In genomic region chr22:37805878-37806277, GRCh38 we compare ENCODE assay signal across 7 cellular contexts. TPM values are rescaled to one million over a fixed set of nuclear protein-coding genes. Genes with fewer than 3 reads are reported as not detected.
A peak's percentile ranks its signal among the peaks of the same experiment; 100 is the strongest.
DNase-seq lines count a peak whose midpoint lies in the region; ATAC-seq and TF ChIP-seq lines count a peak whose summit lies in the region.
"Had no signal": no experiment of that assay in that cellular context is flagged by ENCODE, and none has a peak within 500 bp of the region (broad histone marks: within the 10 kb centered on the region; RNA-seq: fewer than 3 reads in every experiment).

No MANE protein-coding gene starts in this region.

- H3K27me3 ChIP-seq in CD4-positive, CD25-positive, alpha-beta regulatory T cell (ENCODE audit: control insufficient read depth, insufficient read depth, low read length): peaks cover 20% of the 10 kb centered on the region

- H3K9me3 ChIP-seq in CD4-positive, CD25-positive, alpha-beta regulatory T cell (ENCODE audit: control insufficient read depth in 2 of 2, low read length in 2 of 2): no peaks in the 10 kb centered on the region
- H3K9me3 ChIP-seq in mucosa of descending colon: no peaks in the 10 kb centered on the region

- peak overlapping the region; percentile 12 to 80 (median 66) for H3K4me3 Mint-ChIP-seq in CD4-positive, CD25-positive, alpha-beta regulatory T cell
- peak overlapping the region; percentile 63 for H3K4me3 Mint-ChIP-seq in activated naive CD8-positive, alpha-beta T cell treated with anti-CD3 and anti-CD28 coated beads, Interleukin-2, amount 50 U/mL, for 24 hours

- no peak for TF ChIP-seq CTCF in mucosa of descending colon (IDR thresholded peaks at IDR 0.05)

- no peak overlapping the region for H3K4me3 ChIP-seq in CD4-positive, CD25-positive, alpha-beta regulatory T cell (ENCODE audit: low read depth, low read length)
- H3K4me3 ChIP-seq in mucosa of descending colon: peak overlapping the region; percentile 33

- no peaks in the 10 kb centered on the region for H3K36me3 Mint-ChIP-seq in CD4-positive, CD25-positive, alpha-beta regulatory T cell
- no peaks in the 10 kb centered on the region for H3K36me3 Mint-ChIP-seq in activated naive CD8-positive, alpha-beta T cell treated with anti-CD3 and anti-CD28 coated beads, Interleukin-2, amount 50 U/mL, for 24 hours (ENCODE audit: low read depth)

- intact Hi-C loops in mucosa of descending colon (cut with DNase I, micrococcal nuclease): no loop called here

- no peaks in the 10 kb centered on the region for H3K36me3 ChIP-seq in CD4-positive, CD25-positive, alpha-beta regulatory T cell (ENCODE audit: control insufficient read depth, insufficient read depth, low read length)
- no peaks in the 10 kb centered on the region for H3K36me3 ChIP-seq in mucosa of descending colon (ENCODE audit: low read depth)

- no peak for DNase-seq in CD4-positive, CD25-positive, alpha-beta regulatory T cell
- no peak for DNase-seq in activated naive CD8-positive, alpha-beta T cell treated with anti-CD3 and anti-CD28 coated beads, Interleukin-2, amount 50 U/mL, for 24 hours
- DNase-seq in mucosa of descending colon (peak in 1 of 3 donors; percentile 51), HT-29 (ENCODE audit: low spot score) (no peak), MV-4-11 (lab: John Stamatoyannopoulos, UW) (no peak)
- DNase-seq: NCI-H2081 treated with DMSO at 0.1 percent for 48 hours had no signal

- H3K9me3 Mint-ChIP-seq in CD4-positive, CD25-positive, alpha-beta regulatory T cell: peaks cover 0 to 3% (median 0%) of the 10 kb centered on the region in 7 donors
- H3K9me3 Mint-ChIP-seq in activated naive CD8-positive, alpha-beta T cell treated with anti-CD3 and anti-CD28 coated beads, Interleukin-2, amount 50 U/mL, for 24 hours: no peaks in the 10 kb centered on the region

- H3K27ac ChIP-seq in CD4-positive, CD25-positive, alpha-beta regulatory T cell (ENCODE audit: insufficient read depth, low read length, poor library complexity, severe bottlenecking): no peak overlapping the region

- peaks cover 14 to 50% (median 24%) of the 10 kb centered on the region in 4 donors for H3K4me1 Mint-ChIP-seq in CD4-positive, CD25-positive, alpha-beta regulatory T cell
- H3K4me1 Mint-ChIP-seq in activated naive CD8-positive, alpha-beta T cell treated with anti-CD3 and anti-CD28 coated beads, Interleukin-2, amount 50 U/mL, for 24 hours: peaks cover 40% of the 10 kb centered on the region

- H3K4me1 ChIP-seq in CD4-positive, CD25-positive, alpha-beta regulatory T cell (ENCODE audit: control insufficient read depth, insufficient read depth, low read length, poor library complexity, severe bottlenecking): peaks cover 50% of the 10 kb centered on the region
- H3K4me1 ChIP-seq in mucosa of descending colon (ENCODE audit: low read depth): peaks cover 29% of the 10 kb centered on the region

- H3K27me3 Mint-ChIP-seq in CD4-positive, CD25-positive, alpha-beta regulatory T cell: peaks cover 74% of the 10 kb centered on the region
- peaks cover 62% of the 10 kb centered on the region for H3K27me3 Mint-ChIP-seq in activated naive CD8-positive, alpha-beta T cell treated with anti-CD3 and anti-CD28 coated beads, Interleukin-2, amount 50 U/mL, for 24 hours

- peak overlapping the region in 1 of 3 donors; percentile 77 for H3K27ac Mint-ChIP-seq in CD4-positive, CD25-positive, alpha-beta regulatory T cell
- H3K27ac Mint-ChIP-seq in activated naive CD8-positive, alpha-beta T cell treated with anti-CD3 and anti-CD28 coated beads, Interleukin-2, amount 50 U/mL, for 24 hours: no peak overlapping the region

- ATAC-seq in CD4-positive, CD25-positive, alpha-beta regulatory T cell (ENCODE audit: low read depth in 2 of 2): no peak
- ATAC-seq in activated naive CD8-positive, alpha-beta T cell treated with anti-CD3 and anti-CD28 coated beads, Interleukin-2, amount 50 U/mL, for 24 hours: no peak
- ATAC-seq in mucosa of descending colon (no peak), HG02840 (IDR thresholded peaks at IDR 0.05; ENCODE audit: low FRiP score, unreplicated experiment) (no peak)

RNA-seq across cellular contexts. Expression of gene GCAT, which starts 1.9 kb away (rescaled TPM):
- 0.72 TPM for total RNA-seq in CD4-positive, CD25-positive, alpha-beta regulatory T cell
- 1 to 10 TPM in 3 of 4 donors, under 1 TPM in 1; 0.45 to 2.0 (median 1.4) TPM for polyA plus RNA-seq in CD4-positive, CD25-positive, alpha-beta regulatory T cell
- 10 to 100 TPM in 2 of 3 donors, 1 to 10 TPM in 1; 9.2 to 15.6 (median 13.6) TPM for total RNA-seq in mucosa of descending colon
- total RNA-seq in HT-29 (2014; rRNA removed; shearing (Covaris generic)): 23.5 and 29.6 TPM in 2 replicates

RNA-seq across cellular contexts. Expression of gene GALR3, which starts 17.3 kb away (rescaled TPM):
- not detected for total RNA-seq in CD4-positive, CD25-positive, alpha-beta regulatory T cell
- not detected for polyA plus RNA-seq in CD4-positive, CD25-positive, alpha-beta regulatory T cell
- not detected for total RNA-seq in mucosa of descending colon
- total RNA-seq in HT-29 (2014; rRNA removed; shearing (Covaris generic)): not detected in 2 replicates

RNA-seq across cellular contexts. Expression of gene ANKRD54, which starts 38.3 kb away (rescaled TPM):
- total RNA-seq in CD4-positive, CD25-positive, alpha-beta regulatory T cell: 18.8 TPM
- polyA plus RNA-seq in CD4-positive, CD25-positive, alpha-beta regulatory T cell: 10 to 100 TPM; 15.4 to 21.4 (median 19.8) TPM
- total RNA-seq in mucosa of descending colon: 10 to 100 TPM; 18.2 to 36.7 (median 28.1) TPM
- total RNA-seq in HT-29 (2014; rRNA removed; shearing (Covaris generic)): 17.8 and 19.6 TPM in 2 replicates

RNA-seq across cellular contexts. Expression of gene EIF3L, which starts 43.3 kb away (rescaled TPM):
- 390 TPM for total RNA-seq in CD4-positive, CD25-positive, alpha-beta regulatory T cell
- polyA plus RNA-seq in CD4-positive, CD25-positive, alpha-beta regulatory T cell: 100 to 1,000 TPM; 267 to 354 (median 308) TPM
- 100 to 1,000 TPM; 365 to 477 (median 414) TPM for total RNA-seq in mucosa of descending colon
- total RNA-seq in HT-29 (2014; rRNA removed; shearing (Covaris generic)): 219 and 230 TPM in 2 replicates
